ENCODE assay signal across 17 cellular contexts in the genomic region with DNA sequence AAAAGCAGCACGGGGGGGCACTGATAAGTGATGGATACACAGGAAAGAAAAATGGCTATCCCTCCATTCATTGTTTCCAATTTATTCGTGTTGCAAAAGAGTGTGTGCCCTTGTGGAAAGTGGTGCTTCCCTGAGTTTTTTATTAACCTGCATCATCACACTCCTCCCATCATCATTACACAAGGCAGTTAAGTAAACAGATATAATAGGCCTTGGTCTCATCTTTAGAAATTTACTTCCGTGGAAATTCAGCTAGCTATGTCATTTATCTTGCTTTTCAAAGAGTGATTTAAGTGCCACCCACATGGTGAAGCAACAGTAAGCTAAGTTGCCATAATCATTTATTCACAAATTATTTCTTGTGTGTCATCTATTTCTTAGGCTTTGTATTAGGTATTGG.
"Had no signal": no experiment of that assay in that cellular context is flagged by ENCODE, and none has a peak within 500 bp of the region (broad histone marks: within the 10 kb centered on the region; RNA-seq: fewer than 3 reads in every experiment).

No MANE protein-coding gene starts in this region.

- DNase-seq: activated CD4-positive, alpha-beta T cell treated with anti-CD3 and anti-CD28 coated beads for 4 hours; activated CD4-positive, alpha-beta T cell treated with anti-CD3 and anti-CD28 coated beads, Interleukin-2, amount 50 U/mL, for 4 hours; activated naive CD4-positive, alpha-beta T cell; activated T-cell treated with anti-CD3 and anti-CD28 coated beads for 4 hours; activated T-cell treated with anti-CD3 and anti-CD28 coated beads, Interleukin-2, amount 50 U/mL, for 72 hours; anterior cingulate cortex; effector CD8-positive, alpha-beta T cell; esophagus squamous epithelium; foreskin melanocyte; heart right ventricle; left ventricle myocardium superior; mammary epithelial cell; right lobe of liver; stimulated activated CD4-positive, alpha-beta T cell treated with anti-CD3 and anti-CD28 coated beads, Interleukin-2, amount 100 ng/mL, for 48 hours; stimulated activated naive CD4-positive, alpha-beta T cell treated with Interleukin-2 at 50 U/mL for 16 hours; testis; transverse colon had no signal

- ATAC-seq: activated T-cell treated with anti-CD3 and anti-CD28 coated beads, Interleukin-2, amount 50 U/mL, for 72 hours; heart right ventricle; left ventricle myocardium superior had no signal
